ENCODE assay signal across 1 cellular context in genomic region chr10:58998924-58999713, GRCh38.
A peak's percentile ranks its signal among the peaks of the same experiment; 100 is the strongest.
TF ChIP-seq lines count a peak whose summit lies in the region.

No MANE protein-coding gene starts in this region.

TF ChIP-seq in liver, 16 proteins besides CTCF, POLR2A, EP300 and RAD21 (continued from another document):
- TF ChIP-seq HNF4G (IDR thresholded peaks at IDR 0.05) (peak; percentile 44), SP1 (IDR thresholded peaks at IDR 0.05) (peak; percentile 96), JUND (IDR thresholded peaks at IDR 0.05) (peak; percentile 38 to 56)
